ENCODE assay signal across 10 cellular contexts in the genomic region with DNA sequence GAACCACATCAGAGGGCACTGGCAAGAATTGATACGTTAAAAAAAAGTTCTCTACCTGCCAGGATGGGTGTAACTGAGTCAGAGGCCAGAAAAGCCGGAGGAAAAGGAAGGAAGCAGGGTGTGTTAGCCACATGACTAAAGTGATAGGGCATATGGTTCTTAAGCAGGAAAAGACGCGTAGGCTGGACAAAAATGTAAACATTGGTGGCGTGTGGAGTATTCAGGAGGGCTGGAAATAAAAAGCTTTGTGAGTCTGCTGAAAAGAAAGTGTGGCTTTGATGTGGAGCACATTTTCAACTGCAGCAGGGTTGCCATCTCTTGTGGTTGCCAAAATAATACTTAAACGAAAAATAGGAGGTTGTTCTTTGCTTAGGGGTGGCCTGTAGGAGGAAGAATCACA.
DNase-seq lines count a peak whose midpoint lies in the region; ATAC-seq, FAIRE-seq and TF ChIP-seq lines count a peak whose summit lies in the region.
"Had no signal": no experiment of that assay in that cellular context is flagged by ENCODE, and none has a peak within 500 bp of the region (broad histone marks: within the 10 kb centered on the region; RNA-seq: fewer than 3 reads in every experiment).

No MANE protein-coding gene starts in this region.

- no peaks in the 10 kb centered on the region for H3K9me3 ChIP-seq in fibroblast of lung (ENCODE audit: control insufficient read depth, insufficient read depth, low read depth, low read length)

- FAIRE-seq in urothelium cell line (lab: Jason Lieb, UNC), result no peak

- H3K9ac ChIP-seq in fibroblast of lung (ENCODE audit: insufficient read depth, low read length), result no peak overlapping the region

- TF ChIP-seq CTCF in fibroblast of lung (conservative IDR thresholded peaks at IDR 0.05 in 1 of 2, IDR thresholded peaks at IDR 0.05 in 1 of 2; ENCODE audit: low read depth in 1 of 2, low read length in 2 of 2), result no peak
- no peak for TF ChIP-seq CTCF in endothelial cell (IDR thresholded peaks at IDR 0.05; ENCODE audit: unreplicated experiment)

- H3K36me3 Mint-ChIP-seq in activated CD8-positive, alpha-beta memory T cell treated with anti-CD3 and anti-CD28 coated beads, Interleukin-2, amount 10 ng/mL, durations not matched to agents 7 days and 5 days, result no peaks in the 10 kb centered on the region
- no peaks in the 10 kb centered on the region for H3K36me3 Mint-ChIP-seq in endothelial cell (ENCODE audit: low read depth, unreplicated experiment)

- no peaks in the 10 kb centered on the region for H3K9me3 Mint-ChIP-seq in activated CD8-positive, alpha-beta memory T cell treated with anti-CD3 and anti-CD28 coated beads, Interleukin-2, amount 10 ng/mL, durations not matched to agents 7 days and 5 days (ENCODE audit: low read depth)
- H3K9me3 Mint-ChIP-seq in endothelial cell (ENCODE audit: unreplicated experiment), result no peaks in the 10 kb centered on the region

- peak overlapping the region; percentile 51 for H3K4me2 ChIP-seq in fibroblast of lung (ENCODE audit: extremely low read depth, insufficient read depth, low read length)

- H3K4me3 Mint-ChIP-seq in activated CD8-positive, alpha-beta memory T cell treated with anti-CD3 and anti-CD28 coated beads, Interleukin-2, amount 10 ng/mL, durations not matched to agents 7 days and 5 days, result no peak overlapping the region
- no peak overlapping the region for H3K4me3 Mint-ChIP-seq in endothelial cell (ENCODE audit: unreplicated experiment)

- no peaks in the 10 kb centered on the region for H4K20me1 ChIP-seq in fibroblast of lung (ENCODE audit: control insufficient read depth, extremely low read depth, insufficient read depth, low read length)

- H3K27me3 ChIP-seq in fibroblast of lung (ENCODE audit: control insufficient read depth, insufficient read depth, low read length), result no peaks in the 10 kb centered on the region

- no peaks in the 10 kb centered on the region for H3K27me3 Mint-ChIP-seq in activated CD8-positive, alpha-beta memory T cell treated with anti-CD3 and anti-CD28 coated beads, Interleukin-2, amount 10 ng/mL, durations not matched to agents 7 days and 5 days
- peaks cover 2% of the 10 kb centered on the region for H3K27me3 Mint-ChIP-seq in endothelial cell (ENCODE audit: unreplicated experiment)

- H2AFZ ChIP-seq in fibroblast of lung (ENCODE audit: low read length), result peak overlapping the region; percentile 14

- peak; percentile 51 for ATAC-seq in activated CD8-positive, alpha-beta memory T cell treated with anti-CD3 and anti-CD28 coated beads, Interleukin-2, amount 10 ng/mL, durations not matched to agents 7 days and 5 days

- H3K79me2 ChIP-seq in fibroblast of lung (ENCODE audit: control insufficient read depth, insufficient read depth, low read length), result no peaks in the 10 kb centered on the region

- peak; percentile 10 for DNase-seq in stimulated activated CD4-positive, alpha-beta T cell treated with anti-CD3 and anti-CD28 coated beads, Interleukin-12 subunit alpha, Interleukin-12 subunit beta, amount 100 ng/mL, for 4 hours
- DNase-seq in stimulated activated CD4-positive, alpha-beta T cell treated with anti-CD3 and anti-CD28 coated beads, Interleukin-2, amount 100 ng/mL, for 48 hours, result no peak
- no peak for DNase-seq in activated CD8-positive, alpha-beta memory T cell treated with anti-CD3 and anti-CD28 coated beads, Interleukin-2, amount 10 ng/mL, durations not matched to agents 7 days and 5 days
- DNase-seq in fibroblast of lung (ENCODE audit: low read depth in 2 of 2) (peak; percentile 68 to 90), urothelium cell line (ENCODE audit: low spot score) (peak; percentile 18), NCI-H510A (lab: John Stamatoyannopoulos, UW) (no peak), SHP77 (lab: John Stamatoyannopoulos, UW) (no peak), endothelial cell (ENCODE audit: low spot score) (no peak)
- DNase-seq: foreskin melanocyte, KG1 had no signal

- peak overlapping the region; percentile 71 for H3K27ac Mint-ChIP-seq in activated CD8-positive, alpha-beta memory T cell treated with anti-CD3 and anti-CD28 coated beads, Interleukin-2, amount 10 ng/mL, durations not matched to agents 7 days and 5 days
- no peak overlapping the region for H3K27ac Mint-ChIP-seq in endothelial cell (ENCODE audit: unreplicated experiment)

- no peaks in the 10 kb centered on the region for H3K36me3 ChIP-seq in fibroblast of lung (ENCODE audit: control insufficient read depth, insufficient read depth, low read length)

- peaks cover 21% of the 10 kb centered on the region for H3K4me1 Mint-ChIP-seq in activated CD8-positive, alpha-beta memory T cell treated with anti-CD3 and anti-CD28 coated beads, Interleukin-2, amount 10 ng/mL, durations not matched to agents 7 days and 5 days
- H3K4me1 Mint-ChIP-seq in endothelial cell (ENCODE audit: unreplicated experiment), result peaks cover 5% of the 10 kb centered on the region

- no peak overlapping the region for H3K4me3 ChIP-seq in fibroblast of lung (replicated peaks in 1 of 4; ENCODE audit: control extremely low read depth in 1 of 4, insufficient read depth in 1 of 4, low read depth in 3 of 4, low read length in 4 of 4)

- peaks cover 4% of the 10 kb centered on the region for H3K4me1 ChIP-seq in fibroblast of lung (ENCODE audit: control insufficient read depth, extremely low read depth, insufficient read depth, low read length)

- CTCF ChIA-PET in activated CD8-positive, alpha-beta memory T cell treated with anti-CD3 and anti-CD28 coated beads, Interleukin-2, amount 10 ng/mL, durations not matched to agents 7 days and 5 days (lab: Charles Lee), result no interaction called here

- peak overlapping the region; percentile 40 for H3K27ac ChIP-seq in fibroblast of lung (ENCODE audit: insufficient read depth, low read length)

Comparison
In these comparisons a context has a peak if more than half of its experiments do, and no peak if none do; other contexts are left out.
1. DNase-seq: peak in stimulated activated CD4-positive, alpha-beta T cell treated with anti-CD3 and anti-CD28 coated beads, Interleukin-12 subunit alpha, Interleukin-12 subunit beta, amount 100 ng/mL, for 4 hours (single experiment), fibroblast of lung (2 of 2) and urothelium cell line (single experiment); none in stimulated activated CD4-positive, alpha-beta T cell treated with anti-CD3 and anti-CD28 coated beads, Interleukin-2, amount 100 ng/mL, for 48 hours (0 of 2), activated CD8-positive, alpha-beta memory T cell treated with anti-CD3 and anti-CD28 coated beads, Interleukin-2, amount 10 ng/mL, durations not matched to agents 7 days and 5 days (single experiment), NCI-H510A (single experiment), SHP77 (0 of 2) and endothelial cell (single experiment).